In genomic region chr9:116349684-116350083, GRCh38 we compare ENCODE assay signal across 8 cellular contexts.
"Had no signal": no experiment of that assay in that cellular context is flagged by ENCODE, and none has a peak within 500 bp of the region (broad histone marks: within the 10 kb centered on the region; RNA-seq: fewer than 3 reads in every experiment).

No MANE protein-coding gene starts in this region.

- H3K9me3 ChIP-seq: HAP-1 had no signal

- H3K4me3 Mint-ChIP-seq: HFFc6 had no signal

- H3K4me3 ChIP-seq: GM23248, HAP-1, K562 had no signal

- H3K27ac Mint-ChIP-seq: HFFc6 had no signal

- H2AFZ ChIP-seq: GM23248 had no signal

- DNase-seq: GM23248, GOT3, H7, HFFc6, IMR-90 had no signal

- H3K27ac ChIP-seq: GM23248 had no signal

- H3K4me1 ChIP-seq: HAP-1 had no signal

- H3K9me3 Mint-ChIP-seq: HFFc6 had no signal

- ATAC-seq: HCT116 had no signal

- H3K36me3 ChIP-seq: HAP-1 had no signal

- H3K9ac ChIP-seq: GM23248 had no signal
